ENCODE assay signal across 1 cellular context in the genomic region with DNA sequence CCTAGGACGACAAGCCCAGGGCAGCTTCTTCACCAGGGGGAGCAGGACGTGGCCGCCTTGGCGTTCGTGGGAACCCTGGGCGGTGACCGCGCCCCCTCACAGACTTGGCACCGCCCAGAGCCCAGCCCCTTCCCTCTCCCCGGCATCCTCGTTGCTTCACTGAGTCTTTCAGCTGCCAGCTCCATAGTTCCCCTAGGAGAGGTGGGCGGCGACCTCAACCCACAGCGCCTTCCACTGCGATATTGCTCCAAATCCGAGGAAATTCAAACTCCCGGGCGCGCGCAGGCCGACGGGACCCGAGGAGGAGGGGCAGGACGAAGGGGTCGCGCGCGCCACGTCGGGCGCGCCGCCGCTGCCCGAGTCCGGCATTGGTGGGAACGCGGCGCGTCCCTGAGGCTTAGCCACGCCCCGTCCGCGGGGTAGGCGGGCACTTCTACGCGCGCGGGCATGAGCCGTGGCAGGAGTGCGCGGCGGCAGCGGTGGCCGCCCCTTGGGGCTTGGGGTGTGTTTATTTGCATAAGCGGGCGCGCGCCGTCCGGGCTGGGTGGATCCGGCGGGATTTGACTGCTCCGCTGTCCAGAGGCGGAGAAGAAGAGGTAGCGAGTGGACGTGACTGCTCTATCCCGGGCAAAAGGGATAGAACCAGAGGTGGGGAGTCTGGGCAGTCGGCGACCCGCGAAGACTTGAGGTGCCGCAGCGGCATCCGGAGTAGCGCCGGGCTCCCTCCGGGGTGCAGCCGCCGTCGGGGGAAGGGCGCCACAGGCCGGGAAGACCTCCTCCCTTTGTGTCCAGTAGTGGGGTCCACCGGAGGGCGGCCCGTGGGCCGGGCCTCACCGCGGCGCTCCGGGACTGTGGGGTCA.
A peak's percentile ranks its signal among the peaks of the same experiment; 100 is the strongest.
TF ChIP-seq lines count a peak whose summit lies in the region.

A gene with protein sequence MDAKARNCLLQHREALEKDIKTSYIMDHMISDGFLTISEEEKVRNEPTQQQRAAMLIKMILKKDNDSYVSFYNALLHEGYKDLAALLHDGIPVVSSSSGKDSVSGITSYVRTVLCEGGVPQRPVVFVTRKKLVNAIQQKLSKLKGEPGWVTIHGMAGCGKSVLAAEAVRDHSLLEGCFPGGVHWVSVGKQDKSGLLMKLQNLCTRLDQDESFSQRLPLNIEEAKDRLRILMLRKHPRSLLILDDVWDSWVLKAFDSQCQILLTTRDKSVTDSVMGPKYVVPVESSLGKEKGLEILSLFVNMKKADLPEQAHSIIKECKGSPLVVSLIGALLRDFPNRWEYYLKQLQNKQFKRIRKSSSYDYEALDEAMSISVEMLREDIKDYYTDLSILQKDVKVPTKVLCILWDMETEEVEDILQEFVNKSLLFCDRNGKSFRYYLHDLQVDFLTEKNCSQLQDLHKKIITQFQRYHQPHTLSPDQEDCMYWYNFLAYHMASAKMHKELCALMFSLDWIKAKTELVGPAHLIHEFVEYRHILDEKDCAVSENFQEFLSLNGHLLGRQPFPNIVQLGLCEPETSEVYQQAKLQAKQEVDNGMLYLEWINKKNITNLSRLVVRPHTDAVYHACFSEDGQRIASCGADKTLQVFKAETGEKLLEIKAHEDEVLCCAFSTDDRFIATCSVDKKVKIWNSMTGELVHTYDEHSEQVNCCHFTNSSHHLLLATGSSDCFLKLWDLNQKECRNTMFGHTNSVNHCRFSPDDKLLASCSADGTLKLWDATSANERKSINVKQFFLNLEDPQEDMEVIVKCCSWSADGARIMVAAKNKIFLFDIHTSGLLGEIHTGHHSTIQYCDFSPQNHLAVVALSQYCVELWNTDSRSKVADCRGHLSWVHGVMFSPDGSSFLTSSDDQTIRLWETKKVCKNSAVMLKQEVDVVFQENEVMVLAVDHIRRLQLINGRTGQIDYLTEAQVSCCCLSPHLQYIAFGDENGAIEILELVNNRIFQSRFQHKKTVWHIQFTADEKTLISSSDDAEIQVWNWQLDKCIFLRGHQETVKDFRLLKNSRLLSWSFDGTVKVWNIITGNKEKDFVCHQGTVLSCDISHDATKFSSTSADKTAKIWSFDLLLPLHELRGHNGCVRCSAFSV (N-terminal part only) (plus strand): TSS at position 579 of the 860 bp plus-strand sequence. CDS start 3,070 bp downstream, outside the sequence.
A gene with protein sequence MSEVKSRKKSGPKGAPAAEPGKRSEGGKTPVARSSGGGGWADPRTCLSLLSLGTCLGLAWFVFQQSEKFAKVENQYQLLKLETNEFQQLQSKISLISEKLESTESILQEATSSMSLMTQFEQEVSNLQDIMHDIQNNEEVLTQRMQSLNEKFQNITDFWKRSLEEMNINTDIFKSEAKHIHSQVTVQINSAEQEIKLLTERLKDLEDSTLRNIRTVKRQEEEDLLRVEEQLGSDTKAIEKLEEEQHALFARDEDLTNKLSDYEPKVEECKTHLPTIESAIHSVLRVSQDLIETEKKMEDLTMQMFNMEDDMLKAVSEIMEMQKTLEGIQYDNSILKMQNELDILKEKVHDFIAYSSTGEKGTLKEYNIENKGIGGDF (minus strand): TSS at position 77 of the 860 bp plus-strand sequence. CDS start 87 bp downstream, outside the sequence.

TF ChIP-seq in K562, 482 proteins besides CTCF, POLR2A, EP300 and RAD21 (continued from another document and continues in another):
- TF ChIP-seq, protein P1, sequence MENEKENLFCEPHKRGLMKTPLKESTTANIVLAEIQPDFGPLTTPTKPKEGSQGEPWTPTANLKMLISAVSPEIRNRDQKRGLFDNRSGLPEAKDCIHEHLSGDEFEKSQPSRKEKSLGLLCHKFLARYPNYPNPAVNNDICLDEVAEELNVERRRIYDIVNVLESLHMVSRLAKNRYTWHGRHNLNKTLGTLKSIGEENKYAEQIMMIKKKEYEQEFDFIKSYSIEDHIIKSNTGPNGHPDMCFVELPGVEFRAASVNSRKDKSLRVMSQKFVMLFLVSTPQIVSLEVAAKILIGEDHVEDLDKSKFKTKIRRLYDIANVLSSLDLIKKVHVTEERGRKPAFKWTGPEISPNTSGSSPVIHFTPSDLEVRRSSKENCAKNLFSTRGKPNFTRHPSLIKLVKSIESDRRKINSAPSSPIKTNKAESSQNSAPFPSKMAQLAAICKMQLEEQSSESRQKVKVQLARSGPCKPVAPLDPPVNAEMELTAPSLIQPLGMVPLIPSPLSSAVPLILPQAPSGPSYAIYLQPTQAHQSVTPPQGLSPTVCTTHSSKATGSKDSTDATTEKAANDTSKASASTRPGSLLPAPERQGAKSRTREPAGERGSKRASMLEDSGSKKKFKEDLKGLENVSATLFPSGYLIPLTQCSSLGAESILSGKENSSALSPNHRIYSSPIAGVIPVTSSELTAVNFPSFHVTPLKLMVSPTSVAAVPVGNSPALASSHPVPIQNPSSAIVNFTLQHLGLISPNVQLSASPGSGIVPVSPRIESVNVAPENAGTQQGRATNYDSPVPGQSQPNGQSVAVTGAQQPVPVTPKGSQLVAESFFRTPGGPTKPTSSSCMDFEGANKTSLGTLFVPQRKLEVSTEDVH (IDR thresholded peaks at IDR 0.05; ENCODE audit: low read depth, partially characterized antibody): peak; percentile 44
- TF ChIP-seq ZC3H4 (CRISPR knock-in tag; IDR thresholded peaks at IDR 0.05; ENCODE audit: borderline replicate concordance): no peak
- TF ChIP-seq ZNF707 (CRISPR knock-in tag; conservative IDR thresholded peaks at IDR 0.05): no peak
- no peak for TF ChIP-seq ZNF79 (CRISPR knock-in tag; IDR thresholded peaks at IDR 0.05; ENCODE audit: low read depth)
- TF ChIP-seq TAF15 (IDR thresholded peaks at IDR 0.05; ENCODE audit: low read depth, low read length): no peak
- TF ChIP-seq, protein P2, sequence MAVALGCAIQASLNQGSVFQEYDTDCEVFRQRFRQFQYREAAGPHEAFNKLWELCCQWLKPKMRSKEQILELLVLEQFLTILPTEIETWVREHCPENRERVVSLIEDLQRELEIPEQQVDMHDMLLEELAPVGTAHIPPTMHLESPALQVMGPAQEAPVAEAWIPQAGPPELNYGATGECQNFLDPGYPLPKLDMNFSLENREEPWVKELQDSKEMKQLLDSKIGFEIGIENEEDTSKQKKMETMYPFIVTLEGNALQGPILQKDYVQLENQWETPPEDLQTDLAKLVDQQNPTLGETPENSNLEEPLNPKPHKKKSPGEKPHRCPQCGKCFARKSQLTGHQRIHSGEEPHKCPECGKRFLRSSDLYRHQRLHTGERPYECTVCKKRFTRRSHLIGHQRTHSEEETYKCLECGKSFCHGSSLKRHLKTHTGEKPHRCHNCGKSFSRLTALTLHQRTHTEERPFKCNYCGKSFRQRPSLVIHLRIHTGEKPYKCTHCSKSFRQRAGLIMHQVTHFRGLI (CRISPR knock-in tag; IDR thresholded peaks at IDR 0.05): no peak
- TF ChIP-seq SPI1 (IDR thresholded peaks at IDR 0.05; ENCODE audit: borderline replicate concordance, low read depth, low read length): no peak
- no peak; the same call in 1 of the 2 replicates for TF ChIP-seq GABPA (tag; conservative IDR thresholded peaks at IDR 0.05; ENCODE audit: low read depth)
- no peak for TF ChIP-seq XRCC4 (IDR thresholded peaks at IDR 0.05; ENCODE audit: extremely low read depth, insufficient read depth, insufficient read length)
- no peak for TF ChIP-seq LEF1 (IDR thresholded peaks at IDR 0.05)
- TF ChIP-seq PHF21A (IDR thresholded peaks at IDR 0.05; ENCODE audit: borderline replicate concordance, low read depth): peak; percentile 47; the same call in 1 of the 2 replicates
- no peak for TF ChIP-seq ZNF695 (CRISPR knock-in tag; IDR thresholded peaks at IDR 0.05)
- no peak for TF ChIP-seq ZBTB17 (CRISPR knock-in tag; IDR thresholded peaks at IDR 0.05)
- TF ChIP-seq CHD4 (IDR thresholded peaks at IDR 0.05; ENCODE audit: insufficient read depth, insufficient replicate concordance, low read depth, low read length, poor library complexity, severe bottlenecking): no peak
- TF ChIP-seq ZNF165 (CRISPR knock-in tag; IDR thresholded peaks at IDR 0.05; ENCODE audit: borderline replicate concordance): no peak
- TF ChIP-seq, protein P3, sequence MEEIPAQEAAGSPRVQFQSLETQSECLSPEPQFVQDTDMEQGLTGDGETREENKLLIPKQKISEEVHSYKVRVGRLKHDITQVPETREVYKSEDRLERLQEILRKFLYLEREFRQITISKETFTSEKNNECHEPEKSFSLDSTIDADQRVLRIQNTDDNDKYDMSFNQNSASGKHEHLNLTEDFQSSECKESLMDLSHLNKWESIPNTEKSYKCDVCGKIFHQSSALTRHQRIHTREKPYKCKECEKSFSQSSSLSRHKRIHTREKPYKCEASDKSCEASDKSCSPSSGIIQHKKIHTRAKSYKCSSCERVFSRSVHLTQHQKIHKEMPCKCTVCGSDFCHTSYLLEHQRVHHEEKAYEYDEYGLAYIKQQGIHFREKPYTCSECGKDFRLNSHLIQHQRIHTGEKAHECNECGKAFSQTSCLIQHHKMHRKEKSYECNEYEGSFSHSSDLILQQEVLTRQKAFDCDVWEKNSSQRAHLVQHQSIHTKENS (CRISPR knock-in tag; IDR thresholded peaks at IDR 0.05): no peak
- no peak for TF ChIP-seq ZNF24 (IDR thresholded peaks at IDR 0.05)
- no peak for TF ChIP-seq NFXL1 (CRISPR knock-in tag; IDR thresholded peaks at IDR 0.05)
- no peak for TF ChIP-seq ZNF316 (IDR thresholded peaks at IDR 0.05)
- TF ChIP-seq, protein P4, sequence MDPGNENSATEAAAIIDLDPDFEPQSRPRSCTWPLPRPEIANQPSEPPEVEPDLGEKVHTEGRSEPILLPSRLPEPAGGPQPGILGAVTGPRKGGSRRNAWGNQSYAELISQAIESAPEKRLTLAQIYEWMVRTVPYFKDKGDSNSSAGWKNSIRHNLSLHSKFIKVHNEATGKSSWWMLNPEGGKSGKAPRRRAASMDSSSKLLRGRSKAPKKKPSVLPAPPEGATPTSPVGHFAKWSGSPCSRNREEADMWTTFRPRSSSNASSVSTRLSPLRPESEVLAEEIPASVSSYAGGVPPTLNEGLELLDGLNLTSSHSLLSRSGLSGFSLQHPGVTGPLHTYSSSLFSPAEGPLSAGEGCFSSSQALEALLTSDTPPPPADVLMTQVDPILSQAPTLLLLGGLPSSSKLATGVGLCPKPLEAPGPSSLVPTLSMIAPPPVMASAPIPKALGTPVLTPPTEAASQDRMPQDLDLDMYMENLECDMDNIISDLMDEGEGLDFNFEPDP (CRISPR knock-in tag; IDR thresholded peaks at IDR 0.05): no peak
- peak; percentile 54 for TF ChIP-seq HNRNPLL (IDR thresholded peaks at IDR 0.05; ENCODE audit: low read depth, low read length, poor library complexity, severe bottlenecking)
- no peak for TF ChIP-seq NUFIP1 (IDR thresholded peaks at IDR 0.05; ENCODE audit: partially characterized antibody)
- no peak for TF ChIP-seq ZNF445 (CRISPR knock-in tag; IDR thresholded peaks at IDR 0.05; ENCODE audit: low read depth)
- TF ChIP-seq SREBF2 (CRISPR knock-in tag; IDR thresholded peaks at IDR 0.05): no peak
- TF ChIP-seq SMARCA5 (IDR thresholded peaks at IDR 0.05): no peak
- 0 out of 2 replicates have a peak, but pooled peaks have one; percentile 6 for TF ChIP-seq MAFK (IDR thresholded peaks at IDR 0.05; ENCODE audit: low read length)
- TF ChIP-seq SIN3B (IDR thresholded peaks at IDR 0.05; ENCODE audit: low read depth): no peak
- no peak for TF ChIP-seq NFE2L1 (tag; IDR thresholded peaks at IDR 0.05; ENCODE audit: borderline replicate concordance, low read depth)
- peak; percentile 9; the same call in 1 of the 2 replicates for TF ChIP-seq TEAD4 (IDR thresholded peaks at IDR 0.05; ENCODE audit: low read length)
- TF ChIP-seq TEAD4 (CRISPR knock-in tag; IDR thresholded peaks at IDR 0.05; ENCODE audit: borderline replicate concordance): no peak
- no peak for TF ChIP-seq SMAD1 (IDR thresholded peaks at IDR 0.05; ENCODE audit: low read depth, low read length, partially characterized antibody)
- no peak for TF ChIP-seq SMARCE1 (IDR thresholded peaks at IDR 0.05)
- 0 out of 2 replicates have a peak, but pooled peaks have one; percentile 5 for TF ChIP-seq JUND (IDR thresholded peaks at IDR 0.05; ENCODE audit: borderline replicate concordance, low read depth, low read length)
- TF ChIP-seq JUND (tag; IDR thresholded peaks at IDR 0.05; ENCODE audit: borderline replicate concordance, low read depth, low read length): no peak
- TF ChIP-seq ATF7 (IDR thresholded peaks at IDR 0.05): peak; percentile 72
- no peak for TF ChIP-seq KDM1A (IDR thresholded peaks at IDR 0.05)
- TF ChIP-seq, protein P5, sequence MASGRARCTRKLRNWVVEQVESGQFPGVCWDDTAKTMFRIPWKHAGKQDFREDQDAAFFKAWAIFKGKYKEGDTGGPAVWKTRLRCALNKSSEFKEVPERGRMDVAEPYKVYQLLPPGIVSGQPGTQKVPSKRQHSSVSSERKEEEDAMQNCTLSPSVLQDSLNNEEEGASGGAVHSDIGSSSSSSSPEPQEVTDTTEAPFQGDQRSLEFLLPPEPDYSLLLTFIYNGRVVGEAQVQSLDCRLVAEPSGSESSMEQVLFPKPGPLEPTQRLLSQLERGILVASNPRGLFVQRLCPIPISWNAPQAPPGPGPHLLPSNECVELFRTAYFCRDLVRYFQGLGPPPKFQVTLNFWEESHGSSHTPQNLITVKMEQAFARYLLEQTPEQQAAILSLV (tag; IDR thresholded peaks at IDR 0.05): no peak
- TF ChIP-seq, protein P6, sequence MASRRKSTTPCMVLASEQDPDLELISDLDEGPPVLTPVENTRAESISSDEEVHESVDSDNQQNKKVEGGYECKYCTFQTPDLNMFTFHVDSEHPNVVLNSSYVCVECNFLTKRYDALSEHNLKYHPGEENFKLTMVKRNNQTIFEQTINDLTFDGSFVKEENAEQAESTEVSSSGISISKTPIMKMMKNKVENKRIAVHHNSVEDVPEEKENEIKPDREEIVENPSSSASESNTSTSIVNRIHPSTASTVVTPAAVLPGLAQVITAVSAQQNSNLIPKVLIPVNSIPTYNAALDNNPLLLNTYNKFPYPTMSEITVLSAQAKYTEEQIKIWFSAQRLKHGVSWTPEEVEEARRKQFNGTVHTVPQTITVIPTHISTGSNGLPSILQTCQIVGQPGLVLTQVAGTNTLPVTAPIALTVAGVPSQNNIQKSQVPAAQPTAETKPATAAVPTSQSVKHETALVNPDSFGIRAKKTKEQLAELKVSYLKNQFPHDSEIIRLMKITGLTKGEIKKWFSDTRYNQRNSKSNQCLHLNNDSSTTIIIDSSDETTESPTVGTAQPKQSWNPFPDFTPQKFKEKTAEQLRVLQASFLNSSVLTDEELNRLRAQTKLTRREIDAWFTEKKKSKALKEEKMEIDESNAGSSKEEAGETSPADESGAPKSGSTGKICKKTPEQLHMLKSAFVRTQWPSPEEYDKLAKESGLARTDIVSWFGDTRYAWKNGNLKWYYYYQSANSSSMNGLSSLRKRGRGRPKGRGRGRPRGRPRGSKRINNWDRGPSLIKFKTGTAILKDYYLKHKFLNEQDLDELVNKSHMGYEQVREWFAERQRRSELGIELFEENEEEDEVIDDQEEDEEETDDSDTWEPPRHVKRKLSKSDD (conservative IDR thresholded peaks at IDR 0.05; ENCODE audit: low read length): no peak
- peak; percentile 51; the same call in 1 of the 2 replicates for TF ChIP-seq ZNF175 (CRISPR knock-in tag; IDR thresholded peaks at IDR 0.05; ENCODE audit: low read depth)
- no peak for TF ChIP-seq STAT5A (IDR thresholded peaks at IDR 0.05; ENCODE audit: borderline replicate concordance, low read length)
- no peak for TF ChIP-seq HEY1 (CRISPR knock-in tag; IDR thresholded peaks at IDR 0.05; ENCODE audit: borderline replicate concordance)
- no peak for TF ChIP-seq BMI1 (IDR thresholded peaks at IDR 0.05; ENCODE audit: low read length)
